ENCODE assay signal across 8 cellular contexts in the genomic region with DNA sequence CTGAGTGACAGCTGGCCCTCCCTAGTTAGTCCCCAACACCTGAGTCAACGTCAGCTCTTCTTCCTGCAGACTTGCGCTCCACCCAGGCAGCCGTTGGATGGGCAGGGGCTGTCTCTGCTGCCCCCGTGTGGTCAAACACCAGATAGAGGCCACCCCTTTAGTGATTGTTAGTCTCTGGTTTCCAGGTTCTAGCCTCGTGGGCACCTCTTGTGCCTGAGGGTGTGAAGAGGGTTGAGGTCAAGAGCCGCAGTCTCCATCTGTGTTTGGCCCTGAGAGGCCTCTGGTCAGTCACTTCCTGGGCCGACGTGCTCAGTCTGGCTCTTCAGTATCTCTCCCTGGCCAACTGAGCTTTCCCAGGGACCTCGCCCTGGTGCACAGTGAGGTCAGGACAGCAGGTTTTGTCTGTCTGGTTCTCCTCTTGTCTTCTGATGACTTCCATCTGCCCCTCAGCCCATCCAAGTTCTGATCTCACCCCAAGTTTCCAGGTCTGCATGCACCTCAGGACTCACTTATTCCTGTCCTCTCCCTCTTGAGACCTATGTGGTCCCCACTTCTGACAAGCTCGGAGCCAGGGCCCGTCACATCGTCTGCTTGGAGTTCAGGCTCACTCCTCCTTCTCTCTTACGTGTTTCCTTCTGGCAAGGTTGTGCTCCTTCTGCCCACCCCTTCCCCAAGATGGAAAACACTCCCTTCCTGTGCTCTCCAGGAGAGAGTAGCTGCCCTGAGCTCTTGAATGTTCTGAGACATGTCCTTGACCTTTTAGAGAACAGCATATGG. TPM values are rescaled to one million over a fixed set of nuclear protein-coding genes. Genes with fewer than 3 reads are reported as not detected.
DNase-seq lines count a peak whose midpoint lies in the region; ATAC-seq and TF ChIP-seq lines count a peak whose summit lies in the region.

No MANE protein-coding gene starts in this region.

- no peak for ATAC-seq in GM19324 (IDR thresholded peaks at IDR 0.05; ENCODE audit: low FRiP score, unreplicated experiment)

- intact Hi-C loops in esophagus muscularis mucosa (cut with DNase I) = loop anchor here (5.0 to 10.0 kb wide), 2 partner anchors 143 to 420 kb away; no protein-coding TSS in a partner anchor

- DNase-seq in AML-193 (lab: John Stamatoyannopoulos, UW) = peak; percentile 52 to 61
- peak; percentile 92 for DNase-seq in H7
- DNase-seq in NOMO-1 treated with DMSO at 0.1 percent for 48 hours (lab: John Stamatoyannopoulos, UW; ENCODE audit: unreplicated experiment) = peak; percentile 30
- DNase-seq in activated CD8-positive, alpha-beta memory T cell treated with anti-CD3 and anti-CD28 coated beads, Interleukin-2, amount 50 U/mL, for 24 hours (ENCODE audit: extremely low read depth) = peak; percentile 24
- no peak for DNase-seq in esophagus muscularis mucosa (ENCODE audit: extremely low spot score)
- peak; percentile 79 for DNase-seq in type B pancreatic cell (ENCODE audit: extremely low spot score, unreplicated experiment)

- peaks cover 18% of the 10 kb centered on the region for H3K36me3 Mint-ChIP-seq in type B pancreatic cell

- peaks cover 9% of the 10 kb centered on the region for H3K4me1 Mint-ChIP-seq in type B pancreatic cell (ENCODE audit: unreplicated experiment)

- H3K27ac Mint-ChIP-seq in type B pancreatic cell = no peak overlapping the region

- H3K27me3 ChIP-seq in H7 (ENCODE audit: control insufficient read depth, insufficient read depth, low read length) (no peaks in the 10 kb centered on the region), esophagus muscularis mucosa (no peaks in the 10 kb centered on the region), neutrophil (peaks cover 7% of the 10 kb centered on the region)

- H3K9me3 ChIP-seq in esophagus muscularis mucosa = no peaks in the 10 kb centered on the region
- H3K9me3 ChIP-seq in neutrophil = no peaks in the 10 kb centered on the region

- H3K4me3 Mint-ChIP-seq in type B pancreatic cell = no peak overlapping the region

- no peak for TF ChIP-seq POLR2A in esophagus muscularis mucosa (IDR thresholded peaks at IDR 0.05; ENCODE audit: low read depth)

- TF ChIP-seq EP300 in esophagus muscularis mucosa (IDR thresholded peaks at IDR 0.05) = no peak

- H3K4me1 ChIP-seq in esophagus muscularis mucosa (peaks cover 0 to 11% (median 0%) of the 10 kb centered on the region in 4 donors), neutrophil (ENCODE audit: control insufficient read depth in 1 of 2, insufficient read depth in 1 of 2, low read depth in 1 of 2, low read length in 1 of 2) (no peaks in the 10 kb centered on the region)

- 59% methylated on average over 9 of the region's 13 CpGs for WGBS in esophagus muscularis mucosa

- no peaks in the 10 kb centered on the region for H3K9me3 Mint-ChIP-seq in type B pancreatic cell

- H3K4me3 ChIP-seq in H7 (ENCODE audit: insufficient read depth, low read depth, low read length) (no peak overlapping the region), esophagus muscularis mucosa (no peak overlapping the region), neutrophil (ENCODE audit: low read depth in 1 of 2, low read length in 1 of 2) (no peak overlapping the region)

- TF ChIP-seq CTCF in esophagus muscularis mucosa (IDR thresholded peaks at IDR 0.05) (peak; percentile 65 to 83 (median 68)), neutrophil (IDR thresholded peaks at IDR 0.05) (peak; percentile 40), type B pancreatic cell (conservative IDR thresholded peaks at IDR 0.05) (peak; percentile 92)

- peaks cover 27% of the 10 kb centered on the region for H3K36me3 ChIP-seq in H7 (replicated peaks; ENCODE audit: control insufficient read depth, insufficient read depth, low read length)
- H3K36me3 ChIP-seq in esophagus muscularis mucosa = peaks cover 9 to 76% (median 51%) of the 10 kb centered on the region in 4 donors
- H3K36me3 ChIP-seq in neutrophil = no peaks in the 10 kb centered on the region

- H3K27me3 Mint-ChIP-seq in type B pancreatic cell = no peaks in the 10 kb centered on the region

- H3K27ac ChIP-seq in esophagus muscularis mucosa (replicated peaks in 1 of 4) = no peak overlapping the region
- H3K27ac ChIP-seq in neutrophil = no peak overlapping the region

RNA-seq across cellular contexts. Expression of gene CD276, which starts 20.9 kb away (rescaled TPM):
- 127 and 136 TPM in 2 replicates for total RNA-seq in H7 (2014; rRNA removed; shearing (Covaris generic))
- total RNA-seq in esophagus muscularis mucosa (10 to 100 TPM; 31.8 to 58.1 (median 40.1) TPM), type B pancreatic cell (ENCODE audit: low replicate concordance) (104 and 133 TPM in 2 replicates)

RNA-seq across cellular contexts. Expression of gene INSYN1, which starts 48.1 kb away (rescaled TPM):
- 4.5 and 5.1 TPM in 2 replicates for total RNA-seq in H7 (2014; rRNA removed; shearing (Covaris generic))
- total RNA-seq in esophagus muscularis mucosa (10 to 100 TPM; 12.5 to 27.4 (median 23.8) TPM), type B pancreatic cell (ENCODE audit: low replicate concordance) (5.8 and 6.4 TPM in 2 replicates)

Comparison
In these comparisons a context has a peak if more than half of its experiments do, and no peak if none do; other contexts are left out.
1. CTCF ChIP-seq: peak in every context shown above with its lines; median percentile 92 in type B pancreatic cell; 68 in esophagus muscularis mucosa; 40 in neutrophil.